2 cellular contexts compared by ENCODE assay signal in genomic region chr12:57107456-57107855, GRCh38.
A peak's percentile ranks its signal among the peaks of the same experiment; 100 is the strongest.
TF ChIP-seq lines count a peak whose summit lies in the region.

No MANE protein-coding gene starts in this region.

TF ChIP-seq in HEK293, 187 proteins besides CTCF, POLR2A, EP300 and RAD21:
- TF ChIP-seq ZNF37A (tag by site-specific recombination; IDR thresholded peaks at IDR 0.05) (no peak), REST (tag by site-specific recombination; IDR thresholded peaks at IDR 0.05) (peak; percentile 78)

TF ChIP-seq in K562, 482 proteins besides CTCF, POLR2A, EP300 and RAD21:
- TF ChIP-seq XRCC3 (IDR thresholded peaks at IDR 0.05) (no peak), ZEB2 (IDR thresholded peaks at IDR 0.05) (no peak), CEBPB (tag; IDR thresholded peaks at IDR 0.05) (0 out of 2 replicates have a peak, but pooled peaks have one; percentile 26), XRCC4 (IDR thresholded peaks at IDR 0.05; ENCODE audit: extremely low read depth, insufficient read depth, insufficient read length) (no peak), EHMT2 (IDR thresholded peaks at IDR 0.05) (0 out of 2 replicates have a peak, but pooled peaks have one; percentile 38), BRF1 (IDR thresholded peaks at IDR 0.05; ENCODE audit: borderline replicate concordance, extremely low read depth, insufficient read length) (no peak), WHSC1 (IDR thresholded peaks at IDR 0.05; ENCODE audit: low read length) (no peak), BRF2 (IDR thresholded peaks at IDR 0.05; ENCODE audit: borderline replicate concordance, insufficient read depth, insufficient read length) (no peak), ZKSCAN3 (CRISPR knock-in tag; IDR thresholded peaks at IDR 0.05) (no peak)
